Comparison of ENCODE assay signal across 25 cellular contexts in genomic region chr3:126460386-126460785, GRCh38. TPM values are rescaled to one million over a fixed set of nuclear protein-coding genes. Genes with fewer than 3 reads are reported as not detected.
A peak's percentile ranks its signal among the peaks of the same experiment; 100 is the strongest.
DNase-seq lines count a peak whose midpoint lies in the region; ATAC-seq, FAIRE-seq and TF ChIP-seq lines count a peak whose summit lies in the region.
"Had no signal": no experiment of that assay in that cellular context is flagged by ENCODE, and none has a peak within 500 bp of the region (broad histone marks: within the 10 kb centered on the region; RNA-seq: fewer than 3 reads in every experiment).

No MANE protein-coding gene starts in this region.

- no peak overlapping the region for H3K27ac Mint-ChIP-seq in natural killer cell treated with Interleukin-12 subunit alpha and Interleukin-12 subunit beta and Interleukin-15 and Interleukin-18, amount 100 ng/mL, for 72 hours
- H3K27ac Mint-ChIP-seq in natural killer cell = no peak overlapping the region
- H3K27ac Mint-ChIP-seq: H9, IgD-negative memory B cell had no signal

- no peak for TF ChIP-seq CTCF in natural killer cell (IDR thresholded peaks at IDR 0.05)

- intact Hi-C loops in natural killer cell (cut with micrococcal nuclease) (no loop called here), sciatic nerve (cut with DNase I) (no loop called here)

- H3K36me3 Mint-ChIP-seq in natural killer cell treated with Interleukin-12 subunit alpha and Interleukin-12 subunit beta and Interleukin-15 and Interleukin-18, amount 100 ng/mL, for 72 hours = peaks cover 6% of the 10 kb centered on the region
- H3K36me3 Mint-ChIP-seq in natural killer cell = no peaks in the 10 kb centered on the region

- FAIRE-seq in urothelium cell line (lab: Jason Lieb, UNC) = peak; percentile 32
- FAIRE-seq: HTR-8/SVneo had no signal

- H3K4me3 Mint-ChIP-seq in natural killer cell treated with Interleukin-12 subunit alpha and Interleukin-12 subunit beta and Interleukin-15 and Interleukin-18, amount 100 ng/mL, for 72 hours = no peak overlapping the region
- H3K4me3 Mint-ChIP-seq in natural killer cell = no peak overlapping the region
- H3K4me3 Mint-ChIP-seq: H9 had no signal

- no peaks in the 10 kb centered on the region for H3K9me3 Mint-ChIP-seq in natural killer cell treated with Interleukin-12 subunit alpha and Interleukin-12 subunit beta and Interleukin-15 and Interleukin-18, amount 100 ng/mL, for 72 hours
- H3K9me3 Mint-ChIP-seq in natural killer cell = no peaks in the 10 kb centered on the region
- H3K9me3 Mint-ChIP-seq: H9, IgD-negative memory B cell had no signal

- no peaks in the 10 kb centered on the region for H3K27me3 Mint-ChIP-seq in natural killer cell treated with Interleukin-12 subunit alpha and Interleukin-12 subunit beta and Interleukin-15 and Interleukin-18, amount 100 ng/mL, for 72 hours
- no peaks in the 10 kb centered on the region for H3K27me3 Mint-ChIP-seq in natural killer cell (ENCODE audit: low read depth in 2 of 2)
- H3K27me3 Mint-ChIP-seq: IgD-negative memory B cell had no signal

- peak; percentile 34 for DNase-seq in natural killer cell treated with Interleukin-12 subunit alpha and Interleukin-12 subunit beta and Interleukin-15 and Interleukin-18, amount 100 ng/mL, for 72 hours (ENCODE audit: low spot score)
- DNase-seq in natural killer cell (no peak), left lobe of liver (ENCODE audit: low spot score) (peak; percentile 43), sciatic nerve (ENCODE audit: low spot score) (peak; percentile 15), urothelium cell line (ENCODE audit: low spot score) (no peak), NCI-H2081 (lab: John Stamatoyannopoulos, UW) (no peak)
- DNase-seq in activated effector memory CD4-positive, alpha-beta T cell treated with Interleukin-2 at 50 U/mL for 16 hours = no peak
- DNase-seq: AML-193, COR-L47, DMS 273 treated with DMSO at 0.1 percent for 48 hours, GDM1, H9, Karpas-422, MG63, NCI-H1048, NCI-H1436, NCI-H1930, NCI-H2171, NCI-H526, PC-3, RPMI8226 had no signal

- no peak for ATAC-seq in natural killer cell treated with Interleukin-12 subunit alpha and Interleukin-12 subunit beta and Interleukin-15 and Interleukin-18, amount 100 ng/mL, for 72 hours
- ATAC-seq in natural killer cell (no peak), left lobe of liver (no peak), sciatic nerve (no peak), HG03439 (IDR thresholded peaks at IDR 0.05; ENCODE audit: unreplicated experiment) (no peak)
- ATAC-seq: PC-3 had no signal

- peaks cover 0 to 19% of the 10 kb centered on the region in 2 donors for H3K4me1 Mint-ChIP-seq in natural killer cell treated with Interleukin-12 subunit alpha and Interleukin-12 subunit beta and Interleukin-15 and Interleukin-18, amount 100 ng/mL, for 72 hours (ENCODE audit: low read depth in 2 of 2)
- peaks cover 14 to 17% of the 10 kb centered on the region in 2 donors for H3K4me1 Mint-ChIP-seq in natural killer cell
- H3K4me1 Mint-ChIP-seq: H9, IgD-negative memory B cell had no signal

RNA-seq across cellular contexts. Expression of gene ZXDC, which starts 15.3 kb away (rescaled TPM):
- 10 to 100 TPM; 34.3 to 49.2 TPM for total RNA-seq in natural killer cell treated with Interleukin-12 subunit alpha and Interleukin-12 subunit beta and Interleukin-15 and Interleukin-18, amount 100 ng/mL, for 72 hours
- total RNA-seq in natural killer cell = 10 to 100 TPM; 56.1 to 70.2 (median 68.4) TPM
- 21.5 TPM for total RNA-seq in left lobe of liver
- 39.7 TPM for total RNA-seq in sciatic nerve

RNA-seq across cellular contexts. Expression of gene UROC1, which starts 57.2 kb away (rescaled TPM):
- total RNA-seq in natural killer cell treated with Interleukin-12 subunit alpha and Interleukin-12 subunit beta and Interleukin-15 and Interleukin-18, amount 100 ng/mL, for 72 hours = not detected
- total RNA-seq in natural killer cell (not detected), left lobe of liver (112 TPM), sciatic nerve (not detected)
- total RNA-seq: Daoy, H9, PC-3 had no signal

Comparison
In these comparisons a context has a peak if more than half of its experiments do, and no peak if none do; other contexts are left out.
1. DNase-seq: peak in natural killer cell treated with Interleukin-12 subunit alpha and Interleukin-12 subunit beta and Interleukin-15 and Interleukin-18, amount 100 ng/mL, for 72 hours (single experiment), left lobe of liver (single experiment) and sciatic nerve (single experiment); none in natural killer cell (single experiment), urothelium cell line (single experiment), NCI-H2081 (0 of 2) and activated effector memory CD4-positive, alpha-beta T cell treated with Interleukin-2 at 50 U/mL for 16 hours (single experiment).
2. RNA of gene UROC1, which starts 57.2 kb away (total RNA-seq): 112 TPM in left lobe of liver (single experiment); not detected in natural killer cell treated with Interleukin-12 subunit alpha and Interleukin-12 subunit beta and Interleukin-15 and Interleukin-18, amount 100 ng/mL, for 72 hours, not detected in natural killer cell and not detected in sciatic nerve (single experiment); every median in the first group is over 100 times any median in the second.